ENCODE assay signal across 21 cellular contexts in genomic region chr16:79379083-79379482, GRCh38.
DNase-seq lines count a peak whose midpoint lies in the region; ATAC-seq, FAIRE-seq and TF ChIP-seq lines count a peak whose summit lies in the region.
"Had no signal": no experiment of that assay in that cellular context is flagged by ENCODE, and none has a peak within 500 bp of the region (broad histone marks: within the 10 kb centered on the region; RNA-seq: fewer than 3 reads in every experiment).

No MANE protein-coding gene starts in this region.

- no peak overlapping the region for H3K27ac ChIP-seq in CD8-positive, alpha-beta memory T cell (ENCODE audit: low read depth, low read length)
- H3K27ac ChIP-seq: GM23248, HL-60 had no signal

- no peaks in the 10 kb centered on the region for H3K27me3 Mint-ChIP-seq in CD8-positive, alpha-beta memory T cell
- H3K27me3 Mint-ChIP-seq in immature natural killer cell (ENCODE audit: low read depth in 3 of 3) = peaks cover 4 to 15% (median 4%) of the 10 kb centered on the region in 3 donors
- peaks cover 13% of the 10 kb centered on the region for H3K27me3 Mint-ChIP-seq in activated CD8-positive, alpha-beta T cell treated with anti-CD3 and anti-CD28 coated beads for 36 hours
- H3K27me3 Mint-ChIP-seq: CD4-positive, CD25-positive, alpha-beta regulatory T cell had no signal

- no peak for DNase-seq in CD8-positive, alpha-beta memory T cell
- DNase-seq in H4 (ENCODE audit: low spot score) (peak; percentile 19), bronchial epithelial cell (ENCODE audit: low read depth) (peak; percentile 25), immature natural killer cell (no peak), DMS153 treated with DMSO at 0.1 percent for 48 hours (lab: John Stamatoyannopoulos, UW; ENCODE audit: unreplicated experiment) (no peak), NCI-H69 (lab: John Stamatoyannopoulos, UW) (no peak)
- DNase-seq in activated CD8-positive, alpha-beta T cell treated with anti-CD3 and anti-CD28 coated beads for 36 hours = no peak
- DNase-seq: ACHN; BE2C; C1 segment of cervical spinal cord; CD4-positive, CD25-positive, alpha-beta regulatory T cell; DMS153; DMS79 treated with DMSO at 0.1 percent for 48 hours; EL; GM23248; HCEC 1CT; HFFc6 had no signal

- no peaks in the 10 kb centered on the region for H3K9me3 ChIP-seq in CD8-positive, alpha-beta memory T cell (ENCODE audit: low read length)
- H3K9me3 ChIP-seq: BE2C had no signal

- intact Hi-C loops in activated CD8-positive, alpha-beta T cell treated with anti-CD3 and anti-CD28 coated beads for 36 hours (cut with micrococcal nuclease) = no loop called here

- TF ChIP-seq CTCF in bronchial epithelial cell (IDR thresholded peaks at IDR 0.05; ENCODE audit: insufficient read depth, low read length, severe bottlenecking) = no peak
- no peak for TF ChIP-seq CTCF in activated CD8-positive, alpha-beta T cell treated with anti-CD3 and anti-CD28 coated beads for 36 hours (IDR thresholded peaks at IDR 0.05)

- peaks cover 28% of the 10 kb centered on the region for H3K4me1 ChIP-seq in CD8-positive, alpha-beta memory T cell (ENCODE audit: insufficient read depth, low read length)
- H3K4me1 ChIP-seq: BE2C had no signal

- H3K4me3 Mint-ChIP-seq in CD8-positive, alpha-beta memory T cell = peak overlapping the region in 1 of 7 donors; percentile 9
- peak overlapping the region in 1 of 5 donors; percentile 40 for H3K4me3 Mint-ChIP-seq in immature natural killer cell
- H3K4me3 Mint-ChIP-seq in activated CD8-positive, alpha-beta T cell treated with anti-CD3 and anti-CD28 coated beads for 36 hours = no peak overlapping the region
- H3K4me3 Mint-ChIP-seq: HFFc6 had no signal

- H3K4me1 Mint-ChIP-seq in CD8-positive, alpha-beta memory T cell = peaks cover 36 to 42% (median 39%) of the 10 kb centered on the region in 3 donors
- peaks cover 46 to 50% of the 10 kb centered on the region in 2 donors for H3K4me1 Mint-ChIP-seq in immature natural killer cell
- H3K4me1 Mint-ChIP-seq in activated CD8-positive, alpha-beta T cell treated with anti-CD3 and anti-CD28 coated beads for 36 hours (ENCODE audit: low read depth) = peaks cover 23% of the 10 kb centered on the region

- CTCF ChIA-PET in CD8-positive, alpha-beta memory T cell (lab: Charles Lee) = interaction anchor here (2.0 kb wide), 1 partner anchor 10 kb away, joined by 6 read pairs; no protein-coding TSS in a partner anchor
- CTCF ChIA-PET in activated CD8-positive, alpha-beta T cell treated with anti-CD3 and anti-CD28 coated beads for 36 hours (lab: Charles Lee) = interaction anchor here (1.4 to 1.7 kb wide), 2 partner anchors 11 to 18 kb away, joined by 3 to 5 read pairs; no protein-coding TSS in a partner anchor

- no peaks in the 10 kb centered on the region for H3K27me3 ChIP-seq in CD8-positive, alpha-beta memory T cell (ENCODE audit: insufficient read depth, low read length, poor library complexity, severe bottlenecking)
- H3K27me3 ChIP-seq in bronchial epithelial cell (ENCODE audit: control insufficient read depth, insufficient read depth, low read length) = no peaks in the 10 kb centered on the region
- H3K27me3 ChIP-seq: BE2C had no signal

- POLR2A ChIA-PET in CD8-positive, alpha-beta memory T cell (lab: Charles Lee) = no interaction called here
- POLR2A ChIA-PET in activated CD8-positive, alpha-beta T cell treated with anti-CD3 and anti-CD28 coated beads for 36 hours (lab: Charles Lee) = no interaction called here

- peaks cover 0 to 11% (median 2%) of the 10 kb centered on the region in 3 donors for H3K36me3 Mint-ChIP-seq in CD8-positive, alpha-beta memory T cell
- H3K36me3 Mint-ChIP-seq in immature natural killer cell = peaks cover 0 to 7% (median 3%) of the 10 kb centered on the region in 3 donors
- H3K36me3 Mint-ChIP-seq in activated CD8-positive, alpha-beta T cell treated with anti-CD3 and anti-CD28 coated beads for 36 hours (ENCODE audit: low read depth) = no peaks in the 10 kb centered on the region
- H3K36me3 Mint-ChIP-seq: CD4-positive, CD25-positive, alpha-beta regulatory T cell had no signal

- no peaks in the 10 kb centered on the region for H3K9me3 Mint-ChIP-seq in CD8-positive, alpha-beta memory T cell
- H3K9me3 Mint-ChIP-seq in immature natural killer cell = no peaks in the 10 kb centered on the region
- H3K9me3 Mint-ChIP-seq in activated CD8-positive, alpha-beta T cell treated with anti-CD3 and anti-CD28 coated beads for 36 hours = peaks cover 2% of the 10 kb centered on the region

- no peak for ATAC-seq in activated CD8-positive, alpha-beta T cell treated with anti-CD3 and anti-CD28 coated beads for 36 hours
- ATAC-seq: GM12878 had no signal

- FAIRE-seq in bronchial epithelial cell (lab: Jason Lieb, UNC) = no peak
- FAIRE-seq: A204.1, GM12878, H54 had no signal

- no peaks in the 10 kb centered on the region for H3K36me3 ChIP-seq in CD8-positive, alpha-beta memory T cell (ENCODE audit: insufficient read depth, low read length)
- no peaks in the 10 kb centered on the region for H3K36me3 ChIP-seq in bronchial epithelial cell (ENCODE audit: control insufficient read depth, insufficient read depth, low read length)
- H3K36me3 ChIP-seq: BE2C had no signal

- H3K4me3 ChIP-seq in CD8-positive, alpha-beta memory T cell (ENCODE audit: low read length) = no peak overlapping the region
- H3K4me3 ChIP-seq in bronchial epithelial cell (ENCODE audit: low read depth, low read length) = no peak overlapping the region
- H3K4me3 ChIP-seq: GM12878, GM23248 had no signal

- peak overlapping the region in 6 of 8 donors; percentile 34 to 86 (median 66) for H3K27ac Mint-ChIP-seq in CD8-positive, alpha-beta memory T cell
- peak overlapping the region in 4 of 6 donors; percentile 1 to 98 (median 82) for H3K27ac Mint-ChIP-seq in immature natural killer cell
- H3K27ac Mint-ChIP-seq in activated CD8-positive, alpha-beta T cell treated with anti-CD3 and anti-CD28 coated beads for 36 hours = no peak overlapping the region
- H3K27ac Mint-ChIP-seq: HFFc6 had no signal

Comparison
In these comparisons a context has a peak if more than half of its experiments do, and no peak if none do; other contexts are left out.
1. DNase-seq: peak in H4 (single experiment) and bronchial epithelial cell (single experiment); none in CD8-positive, alpha-beta memory T cell (0 of 5), immature natural killer cell (0 of 3), DMS153 treated with DMSO at 0.1 percent for 48 hours (single experiment), NCI-H69 (single experiment) and activated CD8-positive, alpha-beta T cell treated with anti-CD3 and anti-CD28 coated beads for 36 hours (single experiment).